In genomic region chr16:31182391-31182790, GRCh38 we compare ENCODE assay signal across 8 cellular contexts. TPM values are rescaled to one million over a fixed set of nuclear protein-coding genes. Genes with fewer than 3 reads are reported as not detected.
DNase-seq lines count a peak whose midpoint lies in the region; ATAC-seq and TF ChIP-seq lines count a peak whose summit lies in the region.

No MANE protein-coding gene starts in this region.

- no peak for ATAC-seq in naive thymus-derived CD4-positive, alpha-beta T cell
- ATAC-seq in HG03139 (IDR thresholded peaks at IDR 0.05; ENCODE audit: unreplicated experiment) = no peak

- H3K36me3 Mint-ChIP-seq in IgD-negative memory B cell = peaks cover 6% of the 10 kb centered on the region
- peaks cover 29 to 62% (median 57%) of the 10 kb centered on the region in 5 donors for H3K36me3 Mint-ChIP-seq in naive thymus-derived CD4-positive, alpha-beta T cell

- intact Hi-C loops in breast epithelium (cut with DNase I; ENCODE audit: low total_unique reads) = no loop called here
- intact Hi-C loops in naive thymus-derived CD4-positive, alpha-beta T cell (cut with micrococcal nuclease) = loop anchor here in 1 of 2 donors (10.0 kb wide), 1 partner anchor 532 kb away; a partner anchor contains a TSS

- H3K27ac Mint-ChIP-seq in IgD-negative memory B cell = peak overlapping the region in 2 of 3 donors; percentile 63 to 89
- peak overlapping the region; percentile 68 to 100 (median 96) for H3K27ac Mint-ChIP-seq in naive thymus-derived CD4-positive, alpha-beta T cell

- no peak for TF ChIP-seq POLR2A in breast epithelium (IDR thresholded peaks at IDR 0.05)

- H3K9me3 ChIP-seq in BE2C (no peaks in the 10 kb centered on the region), breast epithelium (no peaks in the 10 kb centered on the region)
- no peaks in the 10 kb centered on the region for H3K9me3 ChIP-seq in naive thymus-derived CD4-positive, alpha-beta T cell (ENCODE audit: control insufficient read depth in 2 of 3, low read length in 3 of 3)

- H3K4me1 ChIP-seq in BE2C (no peaks in the 10 kb centered on the region; the same call in none of the 2 replicates), breast epithelium (peaks cover 0 to 16% of the 10 kb centered on the region in 2 donors)
- peaks cover 65% of the 10 kb centered on the region in 2 donors for H3K4me1 ChIP-seq in naive thymus-derived CD4-positive, alpha-beta T cell (ENCODE audit: control insufficient read depth in 2 of 2, insufficient read depth in 2 of 2, low read length in 2 of 2)

- CTCF ChIA-PET in naive thymus-derived CD4-positive, alpha-beta T cell (lab: Charles Lee) = interaction anchor here (0.7 kb wide), 1 partner anchor 39 kb away, joined by 3 read pairs; no protein-coding TSS in a partner anchor

- H3K27ac ChIP-seq in breast epithelium = no peak overlapping the region
- H3K27ac ChIP-seq in naive thymus-derived CD4-positive, alpha-beta T cell (ENCODE audit: low read depth, low read length) = peak overlapping the region; percentile 30

- H3K4me1 Mint-ChIP-seq in IgD-negative memory B cell = peaks cover 37 to 54% (median 37%) of the 10 kb centered on the region in 3 donors
- peaks cover 67 to 84% (median 73%) of the 10 kb centered on the region in 7 donors for H3K4me1 Mint-ChIP-seq in naive thymus-derived CD4-positive, alpha-beta T cell

- peaks cover 64% of the 10 kb centered on the region for H3K36me3 ChIP-seq in BE2C
- peaks cover 12% of the 10 kb centered on the region for H3K36me3 ChIP-seq in breast epithelium
- H3K36me3 ChIP-seq in naive thymus-derived CD4-positive, alpha-beta T cell (ENCODE audit: control insufficient read depth in 2 of 3, insufficient read depth in 3 of 3, low read length in 3 of 3) = peaks cover 33 to 65% (median 40%) of the 10 kb centered on the region in 3 experiments

- peaks cover 1% of the 10 kb centered on the region for H3K27me3 Mint-ChIP-seq in IgD-negative memory B cell
- H3K27me3 Mint-ChIP-seq in naive thymus-derived CD4-positive, alpha-beta T cell = peaks cover 0 to 3% (median 0%) of the 10 kb centered on the region in 5 donors

- H3K9me3 Mint-ChIP-seq in IgD-negative memory B cell = peaks cover 0 to 1% (median 0%) of the 10 kb centered on the region in 3 donors
- peaks cover 0 to 19% (median 0%) of the 10 kb centered on the region in 11 donors for H3K9me3 Mint-ChIP-seq in naive thymus-derived CD4-positive, alpha-beta T cell

- TF ChIP-seq CTCF in BE2C (IDR thresholded peaks at IDR 0.05; ENCODE audit: low read depth, low read length) (no peak), breast epithelium (IDR thresholded peaks at IDR 0.05) (no peak)

- POLR2A ChIA-PET in naive thymus-derived CD4-positive, alpha-beta T cell (lab: Charles Lee) = interaction anchor here (0.7 to 4.8 kb wide), 9 partner anchors 13 to 276 kb away, joined by 3 to 35 read pairs (median 4); partner anchors contain the start of genes KAT8 and PYCARD

- DNase-seq in BE2C (no peak), breast epithelium (ENCODE audit: low spot score in 2 of 2) (no peak), middle frontal gyrus (ENCODE audit: extremely low spot score, low spot score) (no peak), islet precursor cell (no peak)
- no peak for DNase-seq in naive thymus-derived CD4-positive, alpha-beta T cell
- DNase-seq in activated effector memory CD4-positive, alpha-beta T cell treated with Interleukin-2 at 50 U/mL for 16 hours = no peak

- H3K4me3 Mint-ChIP-seq in IgD-negative memory B cell = peak overlapping the region; percentile 90 to 98 (median 96)
- peak overlapping the region; percentile 92 to 99 (median 96) for H3K4me3 Mint-ChIP-seq in naive thymus-derived CD4-positive, alpha-beta T cell

- H3K27me3 ChIP-seq in BE2C = no peaks in the 10 kb centered on the region
- no peaks in the 10 kb centered on the region for H3K27me3 ChIP-seq in breast epithelium
- H3K27me3 ChIP-seq in naive thymus-derived CD4-positive, alpha-beta T cell (ENCODE audit: control insufficient read depth in 2 of 2, insufficient read depth in 2 of 2, low read length in 2 of 2) = no peaks in the 10 kb centered on the region

- peak overlapping the region; percentile 97 for H3K4me3 ChIP-seq in BE2C (ENCODE audit: low read depth, low read length)
- peak overlapping the region in 2 of 3 donors; percentile 81 for H3K4me3 ChIP-seq in breast epithelium
- peak overlapping the region; percentile 76 for H3K4me3 ChIP-seq in naive thymus-derived CD4-positive, alpha-beta T cell (ENCODE audit: low read length)

RNA-seq across cellular contexts. Expression of gene FUS, which starts 2.5 kb away (rescaled TPM):
- 509 TPM for polyA plus RNA-seq in BE2C (2012; ENCODE audit: insufficient read depth, insufficient read length, low read depth)
- 167 TPM for polyA plus RNA-seq in IgD-negative memory B cell
- 10 to 100 TPM; 59.0 to 78.3 (median 73.9) TPM for total RNA-seq in breast epithelium
- total RNA-seq in naive thymus-derived CD4-positive, alpha-beta T cell = 100 to 1,000 TPM; 597 to 956 (median 714) TPM
- polyA plus RNA-seq in naive thymus-derived CD4-positive, alpha-beta T cell = 100 to 1,000 TPM; 177 to 194 TPM

RNA-seq across cellular contexts. Expression of gene PYCARD, which starts 20.2 kb away (rescaled TPM):
- polyA plus RNA-seq in BE2C (2012; ENCODE audit: insufficient read depth, insufficient read length, low read depth) = not detected
- 130 TPM for polyA plus RNA-seq in IgD-negative memory B cell
- total RNA-seq in breast epithelium = 10 to 100 TPM; 32.9 to 50.2 (median 35.7) TPM
- 10 to 100 TPM; 13.0 to 80.1 (median 21.2) TPM for total RNA-seq in naive thymus-derived CD4-positive, alpha-beta T cell
- polyA plus RNA-seq in naive thymus-derived CD4-positive, alpha-beta T cell = 10 to 100 TPM; 41.0 to 44.9 TPM

RNA-seq across cellular contexts. Expression of gene TRIM72, which starts 31.5 kb away (rescaled TPM):
- 0.54 TPM for polyA plus RNA-seq in BE2C (2012; ENCODE audit: insufficient read depth, insufficient read length, low read depth)
- polyA plus RNA-seq in IgD-negative memory B cell = not detected
- under 1 TPM in 2 of 3 donors, not detected in 1; under 0.01 TPM for total RNA-seq in breast epithelium
- under 1 TPM in 1 of 5 experiments, not detected in 4; 0.24 TPM for total RNA-seq in naive thymus-derived CD4-positive, alpha-beta T cell
- not detected for polyA plus RNA-seq in naive thymus-derived CD4-positive, alpha-beta T cell

RNA-seq across cellular contexts. Expression of gene PRSS36, which starts 32.5 kb away (rescaled TPM):
- 2.3 TPM for polyA plus RNA-seq in BE2C (2012; ENCODE audit: insufficient read depth, insufficient read length, low read depth)
- polyA plus RNA-seq in IgD-negative memory B cell = 1.4 TPM
- total RNA-seq in breast epithelium = 1 to 10 TPM in 2 of 3 donors, under 1 TPM in 1; 0.98 to 8.3 (median 2.0) TPM
- 1 to 10 TPM in 2 of 5 experiments, under 1 TPM in 3; 0.13 to 2.9 (median 0.69) TPM for total RNA-seq in naive thymus-derived CD4-positive, alpha-beta T cell
- 1 to 10 TPM; 1.2 to 1.3 TPM for polyA plus RNA-seq in naive thymus-derived CD4-positive, alpha-beta T cell

RNA-seq across cellular contexts. Expression of gene PYDC1, which starts 34.5 kb away (rescaled TPM):
- not detected for polyA plus RNA-seq in BE2C (2012; ENCODE audit: insufficient read depth, insufficient read length, low read depth)
- polyA plus RNA-seq in IgD-negative memory B cell = not detected
- total RNA-seq in breast epithelium = not detected
- total RNA-seq in naive thymus-derived CD4-positive, alpha-beta T cell = not detected
- polyA plus RNA-seq in naive thymus-derived CD4-positive, alpha-beta T cell = not detected

Comparison
In these comparisons a context has a peak if more than half of its experiments do, and no peak if none do; other contexts are left out.
1. RNA of gene FUS, which starts 2.5 kb away (total RNA-seq): 597 to 956 TPM in naive thymus-derived CD4-positive, alpha-beta T cell; 59.0 to 78.3 TPM in breast epithelium; every median in the first group is over 4 times any median in the second.
2. Peak in every context shown above with its lines, with median percentiles within 50 percentile points of each other: H3K4me3 ChIP-seq.